Comparison of ENCODE assay signal across 21 cellular contexts in genomic region chr6:150332939-150333591, GRCh38. TPM values are rescaled to one million over a fixed set of nuclear protein-coding genes. Genes with fewer than 3 reads are reported as not detected.
A peak's percentile ranks its signal among the peaks of the same experiment; 100 is the strongest.
DNase-seq lines count a peak whose midpoint lies in the region; ATAC-seq, FAIRE-seq and TF ChIP-seq lines count a peak whose summit lies in the region.
"Had no signal": no experiment of that assay in that cellular context is flagged by ENCODE, and none has a peak within 500 bp of the region (broad histone marks: within the 10 kb centered on the region; RNA-seq: fewer than 3 reads in every experiment).

No MANE protein-coding gene starts in this region.

- no peak for ATAC-seq in IMR-90 (ENCODE audit: low read depth)
- ATAC-seq: A549 had no signal

- H2BK15ac ChIP-seq in IMR-90 (ENCODE audit: low read depth, low read length), result no peak overlapping the region
- H2BK15ac ChIP-seq in H1 (ENCODE audit: low read length), result no peak overlapping the region

- no peaks in the 10 kb centered on the region for H3K79me2 ChIP-seq in H1 (ENCODE audit: control insufficient read depth in 1 of 2, insufficient read depth in 2 of 2, low read length in 2 of 2)

- H3K18ac ChIP-seq in IMR-90 (ENCODE audit: low read depth, low read length) (no peak overlapping the region), H1 (ENCODE audit: extremely low read depth, low read length) (no peak overlapping the region)

- H3K36me3 ChIP-seq in HEK293 (ENCODE audit: control insufficient read depth in 2 of 2, insufficient read depth in 1 of 2, low read length in 2 of 2) (no peaks in the 10 kb centered on the region), IMR-90 (ENCODE audit: control insufficient read depth, insufficient read depth, low read length) (no peaks in the 10 kb centered on the region), H1 (ENCODE audit: control insufficient read depth in 2 of 4, insufficient read depth in 4 of 4, low read length in 3 of 4) (no peaks in the 10 kb centered on the region; a peak in 1 of 8 replicates)
- H3K36me3 ChIP-seq: BE2C, HAP-1 had no signal

- no peak for FAIRE-seq in H1 (lab: Jason Lieb, UNC)
- peak; percentile 63 for FAIRE-seq in urothelium cell line (lab: Jason Lieb, UNC)
- FAIRE-seq: A549, D721Med, G401.6, GM12892 had no signal

- H3K23ac ChIP-seq in IMR-90 (ENCODE audit: low read depth, low read length) (no peak overlapping the region), H1 (ENCODE audit: insufficient read length) (no peak overlapping the region)

- H3K4me1 ChIP-seq in HEK293 (ENCODE audit: control insufficient read depth, insufficient read depth, low read length) (peaks cover 2% of the 10 kb centered on the region; the same call in 1 of the 2 replicates), IMR-90 (ENCODE audit: control insufficient read depth, insufficient read depth, low read length) (no peaks in the 10 kb centered on the region), H1 (replicated peaks in 1 of 4; ENCODE audit: control insufficient read depth in 3 of 4, insufficient read depth in 4 of 4, low read length in 3 of 4) (no peaks in the 10 kb centered on the region)
- H3K4me1 ChIP-seq: A549, BE2C, HAP-1 had no signal

- H3K56ac ChIP-seq in IMR-90 (ENCODE audit: extremely low read depth, insufficient read depth, low read length) (no peak overlapping the region), H1 (replicated peaks; ENCODE audit: insufficient read length, low read depth, low read length) (no peak overlapping the region)

- H3K9me1 ChIP-seq in IMR-90 (ENCODE audit: insufficient read depth, low read length), result peaks cover 6% of the 10 kb centered on the region; the same call in 1 of the 2 replicates

- in situ Hi-C loops in IMR-90 (cut with MboI; ENCODE audit: low sequenced_read_pairs), result loop anchor here (25.0 kb wide), 1 partner anchor 396 kb away; the partner anchor contains the start of gene ULBP2

- H3K27me3 ChIP-seq in IMR-90 (ENCODE audit: control insufficient read depth, insufficient read depth, low read length) (peaks cover 7% of the 10 kb centered on the region), H1 (replicated peaks in 1 of 4; ENCODE audit: control insufficient read depth in 3 of 4, extremely low read depth in 1 of 4, insufficient read depth in 3 of 4, low read length in 3 of 4) (no peaks in the 10 kb centered on the region)
- H3K27me3 ChIP-seq: BE2C had no signal

- CTCF ChIA-PET in HEK293 (lab: Yijun Ruan, JAX) (no interaction called here), IMR-90 (lab: Yijun Ruan, JAX) (no interaction called here), H1 (lab: Charles Lee; ENCODE audit: partially characterized antibody) (no interaction called here)

- intact Hi-C loops in IMR-90 (cut with micrococcal nuclease), result no loop called here

- H3K27ac ChIP-seq in HEK293 (ENCODE audit: extremely low read depth, low read depth, low read length) (no peak overlapping the region), IMR-90 (ENCODE audit: insufficient read depth, low read length) (no peak overlapping the region), H1 (ENCODE audit: low read depth, low read length) (no peak overlapping the region)
- H3K27ac ChIP-seq: A549, C4-2B had no signal

- H2BK5ac ChIP-seq in IMR-90 (ENCODE audit: low read depth, low read length, poor library complexity, severe bottlenecking) (no peak overlapping the region), H1 (ENCODE audit: low read depth, low read length) (no peak overlapping the region)

- no TSS peak for BruUV-seq in IMR-90 (replicated peaks; lab: Mats Ljungman, UMichigan)

- DNase-seq in IMR-90, result no peak
- no peak for DNase-seq in H1 (ENCODE audit: low read depth in 1 of 2, low spot score in 2 of 2)
- DNase-seq in urothelium cell line (ENCODE audit: low spot score), result no peak
- no peak for DNase-seq in activated CD4-positive, alpha-beta T cell treated with anti-CD3 and anti-CD28 coated beads, Interleukin-2, amount 50 U/mL, for 4 hours
- no peak for DNase-seq in NCI-H226
- DNase-seq: BE2C; CD4-positive, alpha-beta memory T cell; COR-L47; DMS153; DMS79 treated with DMSO at 0.1 percent for 48 hours; EL; GOT3; HFFc6 had no signal

- dilution Hi-C loops in IMR-90 (cut with HindIII; ENCODE audit: low sequenced_read_pairs, unreplicated experiment), result no loop called here

- no peak overlapping the region for H2BK20ac ChIP-seq in IMR-90 (ENCODE audit: low read depth, low read length)
- H2BK20ac ChIP-seq in H1 (ENCODE audit: low read length), result no peak overlapping the region

- TF ChIP-seq RAD21 in IMR-90 (IDR thresholded peaks at IDR 0.05; ENCODE audit: low read length) (no peak), H1 (IDR thresholded peaks at IDR 0.05 in 1 of 2, conservative IDR thresholded peaks at IDR 0.05 in 1 of 2; ENCODE audit: low read depth in 2 of 2, low read length in 2 of 2) (no peak)

- H4K8ac ChIP-seq in IMR-90 (ENCODE audit: low read depth in 2 of 2, low read length in 2 of 2) (no peak overlapping the region), H1 (ENCODE audit: extremely low read depth, insufficient read depth, low read length) (no peak overlapping the region)

- H3K9ac ChIP-seq in IMR-90 (ENCODE audit: low read depth, low read length), result no peak overlapping the region
- H3K9ac ChIP-seq in H1 (replicated peaks in 1 of 4; ENCODE audit: extremely low read depth in 1 of 4, low read depth in 3 of 4, low read length in 3 of 4), result no peak overlapping the region

- H3K4me3 ChIP-seq in HEK293 (ENCODE audit: low read depth, low read length), result no peak overlapping the region
- no peak overlapping the region for H3K4me3 ChIP-seq in IMR-90 (ENCODE audit: insufficient read depth, low read depth, low read length)
- H3K4me3 ChIP-seq in H1 (ENCODE audit: extremely low read depth in 1 of 4, insufficient read depth in 2 of 4, low read depth in 3 of 4, low read length in 4 of 4), result no peak overlapping the region
- H3K4me3 ChIP-seq: A549, HAP-1 had no signal

- H3K79me1 ChIP-seq in IMR-90 (ENCODE audit: low read depth in 1 of 2, low read length in 2 of 2) (no peaks in the 10 kb centered on the region), H1 (ENCODE audit: low read depth, low read length) (no peaks in the 10 kb centered on the region)

- H4K20me1 ChIP-seq in IMR-90 (ENCODE audit: insufficient read depth, low read length), result no peaks in the 10 kb centered on the region
- peaks cover 0 to 4% of the 10 kb centered on the region in 2 experiments for H4K20me1 ChIP-seq in H1 (replicated peaks in 1 of 2; ENCODE audit: control insufficient read depth in 1 of 2, insufficient read depth in 2 of 2, low read length in 2 of 2)

- H2BK120ac ChIP-seq in IMR-90 (ENCODE audit: low read depth, low read length), result no peak overlapping the region
- no peak overlapping the region for H2BK120ac ChIP-seq in H1 (replicated peaks; ENCODE audit: low read depth, low read length)

- H4K5ac ChIP-seq in IMR-90 (ENCODE audit: low read depth, low read length) (no peak overlapping the region), H1 (ENCODE audit: insufficient read length, low read depth, low read length) (no peak overlapping the region)

- H3K4ac ChIP-seq in IMR-90 (ENCODE audit: low read depth, low read length), result no peak overlapping the region
- no peak overlapping the region for H3K4ac ChIP-seq in H1 (replicated peaks; ENCODE audit: insufficient read length, low read depth, low read length)

- H4K91ac ChIP-seq in IMR-90 (ENCODE audit: insufficient read depth, low read depth, low read length), result no peak overlapping the region
- H4K91ac ChIP-seq in H1 (replicated peaks; ENCODE audit: insufficient read length, low read length), result no peak overlapping the region

- H2AFZ ChIP-seq in IMR-90 (replicated peaks; ENCODE audit: low read length, poor library complexity) (no peak overlapping the region), H1 (ENCODE audit: low read length) (no peak overlapping the region)

- no peak for TF ChIP-seq POLR2A in IMR-90 (IDR thresholded peaks at IDR 0.05; ENCODE audit: low read depth, low read length)
- no peak for TF ChIP-seq POLR2A in H1 (IDR thresholded peaks at IDR 0.05; ENCODE audit: control extremely low read depth in 1 of 2, low read depth in 2 of 2, low read length in 2 of 2)

- POLR2A ChIA-PET in HEK293 (lab: Yijun Ruan, JAX) (no interaction called here), IMR-90 (lab: Charles Lee; ENCODE audit: unreplicated experiment) (no interaction called here), H1 (lab: Charles Lee; ENCODE audit: partially characterized antibody) (no interaction called here)

- WGBS in IMR-90 (ENCODE audit: extremely low coverage in 2 of 2, insufficient read length in 1 of 2), 2 experiments, result 79 to 100% methylated on average over 10 to 13 of the region's 21 CpGs
- WGBS in H1 (ENCODE audit: extremely low coverage in 1 of 2, insufficient coverage in 1 of 2, insufficient read length in 1 of 2, insufficient replicate concordance in 2 of 2, low coverage in 1 of 2, low lambda C conversion rate in 2 of 2, missing lambda C conversion rate in 1 of 2), 2 experiments, result 93 to 100% methylated on average over 10 to 21 of the region's 21 CpGs

- peak overlapping the region; percentile 34 for H2AK9ac ChIP-seq in IMR-90 (replicated peaks; ENCODE audit: low read depth, low read length, poor library complexity)

- H3K23me2 ChIP-seq in H1 (ENCODE audit: low read depth, low read length), result no peaks in the 10 kb centered on the region; the same call in 1 of the 2 replicates

- TF ChIP-seq CTCF in HEK293 (tag by site-specific recombination; IDR thresholded peaks at IDR 0.05) (no peak), IMR-90 (conservative IDR thresholded peaks at IDR 0.05; ENCODE audit: low read depth, low read length) (no peak), H1 (IDR thresholded peaks at IDR 0.05; ENCODE audit: control extremely low read depth in 1 of 3, insufficient read depth in 1 of 3, low read depth in 1 of 3, low read length in 3 of 3) (no peak)

- no peak overlapping the region for H2AK5ac ChIP-seq in IMR-90 (ENCODE audit: low read depth, low read length)
- peak overlapping the region; percentile 66; the same call in 1 of the 2 replicates for H2AK5ac ChIP-seq in H1 (ENCODE audit: low read depth, low read length)

- H3K4me2 ChIP-seq in IMR-90 (ENCODE audit: low read depth, low read length), result no peak overlapping the region
- H3K4me2 ChIP-seq in H1 (ENCODE audit: insufficient read depth in 1 of 2, low read depth in 2 of 2, low read length in 2 of 2), result no peak overlapping the region
- H3K4me2 ChIP-seq: A549 had no signal

- H3K14ac ChIP-seq in IMR-90 (replicated peaks; ENCODE audit: low read depth, low read length) (no peak overlapping the region), H1 (ENCODE audit: insufficient read length) (no peak overlapping the region)

- H3K9me3 ChIP-seq in HEK293 (ENCODE audit: control insufficient read depth, insufficient read depth, low read depth, low read length) (no peaks in the 10 kb centered on the region), IMR-90 (ENCODE audit: control insufficient read depth, insufficient read depth, low read length) (no peaks in the 10 kb centered on the region), H1 (ENCODE audit: insufficient read depth in 2 of 2, low read depth in 1 of 2, low read length in 1 of 2) (no peaks in the 10 kb centered on the region)
- H3K9me3 ChIP-seq: A549, BE2C, HAP-1 had no signal

- TF ChIP-seq EP300 in H1 (IDR thresholded peaks at IDR 0.05; ENCODE audit: borderline replicate concordance in 1 of 2, low read depth in 2 of 2, low read length in 2 of 2), result no peak

- H2BK12ac ChIP-seq in H1 (ENCODE audit: low read depth, low read length), result no peak overlapping the region

RNA-seq across cellular contexts. Expression of gene IYD, which starts 35.7 kb away (rescaled TPM):
- total RNA-seq in IMR-90 (2012; rRNA removed), result not detected in 2 replicates
- not detected in 2 replicates for polyA plus RNA-seq in IMR-90 (2012; rRNA removed)
- not detected in 2 replicates for polyA plus RNA-seq in IMR-90 (2012; cell fraction: cytosol; rRNA removed)
- not detected in 2 replicates for polyA plus RNA-seq in IMR-90 (2012; cell fraction: nucleus; rRNA removed; ENCODE audit: low replicate concordance)
- not detected in 2 replicates for total RNA-seq in H1 (2021; fragmentation: NEBNext Ultra II Directional; extraction: Animal tissue kit (Norgen Biotek cat#: 25700))
- not detected in 2 replicates for polyA plus RNA-seq in H1 (2011; rRNA removed)
- not detected for polyA plus RNA-seq in H1 (2011; cell fraction: cytosol; rRNA removed)
- polyA plus RNA-seq in H1 (2011; cell fraction: nucleus; rRNA removed), result not detected
- polyA plus RNA-seq in H1 (2012, experiment 1 of 2), result not detected in 4 replicates
- polyA plus RNA-seq in H1 (2012, experiment 2 of 2), result not detected
- polyA plus RNA-seq in H1 (2013, experiment 1 of 2), result not detected
- polyA plus RNA-seq in H1 (2013, experiment 2 of 2), result not detected
- not detected in 2 replicates for polyA minus RNA-seq in H1 (2011; rRNA and poly(A)+ RNA removed)
- not detected for polyA minus RNA-seq in H1 (2011; cell fraction: cytosol; rRNA and poly(A)+ RNA removed)
- not detected for polyA minus RNA-seq in H1 (2011; cell fraction: nucleus; rRNA and poly(A)+ RNA removed)
- total RNA-seq: CD4-positive, alpha-beta memory T cell; HFFc6 had no signal
- polyA plus RNA-seq: AG04450; CD4-positive, alpha-beta memory T cell had no signal
